In genomic region chr13:20057963-20058362, GRCh38 we compare ENCODE assay signal across 1 cellular context.
TF ChIP-seq lines count a peak whose summit lies in the region.

No MANE protein-coding gene starts in this region.

TF ChIP-seq in WTC11, 78 proteins besides CTCF, POLR2A, EP300 and RAD21 (continued from another document):
- no peak for TF ChIP-seq AFF4 (CRISPR knock-in tag; IDR thresholded peaks at IDR 0.05; ENCODE audit: borderline replicate concordance)
- TF ChIP-seq ATF3 (CRISPR knock-in tag; conservative IDR thresholded peaks at IDR 0.05): no peak
- no peak for TF ChIP-seq ZNF232 (CRISPR knock-in tag; IDR thresholded peaks at IDR 0.05)
- no peak for TF ChIP-seq JUN (CRISPR knock-in tag; IDR thresholded peaks at IDR 0.05)
